Comparison of ENCODE assay signal across 8 cellular contexts in the genomic region with DNA sequence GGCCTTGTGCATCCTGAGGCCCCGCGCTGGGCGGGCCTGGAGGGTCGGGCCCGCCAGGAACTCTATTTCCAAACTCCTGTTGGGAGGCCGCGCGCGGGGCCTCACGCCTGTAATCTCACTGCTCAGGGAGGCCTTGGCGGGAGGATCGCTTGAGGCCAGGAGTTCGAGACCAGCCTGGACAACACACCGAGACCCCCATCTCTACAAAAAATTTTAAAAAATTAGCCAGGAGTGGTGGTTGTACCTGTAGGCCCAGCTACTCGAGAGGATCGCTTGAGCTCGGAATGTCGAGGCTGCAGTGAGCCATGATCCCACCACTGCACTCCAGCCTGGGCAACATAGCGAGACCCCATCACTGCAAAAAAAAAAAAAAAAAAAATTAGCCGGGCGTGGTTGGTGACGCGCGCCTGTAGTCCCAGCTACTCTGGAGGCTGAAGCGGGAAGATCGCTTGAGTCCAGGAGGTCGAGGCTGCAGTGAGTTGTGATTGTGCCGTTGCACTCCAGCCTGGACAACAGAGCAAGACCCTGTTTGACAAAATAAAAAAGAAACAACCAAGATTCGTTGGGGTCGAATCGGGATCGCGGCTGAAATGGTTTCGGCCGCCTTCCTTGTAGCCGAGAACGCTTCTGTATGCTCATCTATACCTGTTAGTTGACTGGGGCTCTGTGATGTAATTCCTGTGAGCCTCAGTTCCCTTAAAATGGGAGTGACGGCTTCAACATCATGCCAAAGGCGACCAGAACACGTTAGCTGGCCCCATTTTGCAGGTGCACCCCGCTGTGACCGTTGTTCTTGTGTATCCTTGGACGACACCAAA. TPM values are rescaled to one million over a fixed set of nuclear protein-coding genes. Genes with fewer than 3 reads are reported as not detected.
A peak's percentile ranks its signal among the peaks of the same experiment; 100 is the strongest.
DNase-seq lines count a peak whose midpoint lies in the region; ATAC-seq, FAIRE-seq and TF ChIP-seq lines count a peak whose summit lies in the region.

No MANE protein-coding gene starts in this region.

- peaks cover 41% of the 10 kb centered on the region for H3K4me1 ChIP-seq in A549
- peaks cover 33% of the 10 kb centered on the region for H3K4me1 ChIP-seq in HUES64 (ENCODE audit: insufficient read depth, low read length)
- peaks cover 72% of the 10 kb centered on the region for H3K4me1 ChIP-seq in mononuclear cell (ENCODE audit: insufficient read depth, low read length)

- TF ChIP-seq EP300 in A549 (IDR thresholded peaks at IDR 0.05), result no peak

- POLR2A ChIA-PET in A549 (lab: Yijun Ruan, JAX) (interaction anchor here (1.7 kb wide), 1 partner anchor 9 kb away, joined by 5 read pairs; no protein-coding TSS in a partner anchor), GM10248 (lab: Yijun Ruan, JAX) (interaction anchor here (0.7 kb wide), 1 partner anchor 109 kb away, joined by 3 read pairs; no protein-coding TSS in a partner anchor)

- no peak for TF ChIP-seq RAD21 in A549 (conservative IDR thresholded peaks at IDR 0.05 in 1 of 2, IDR thresholded peaks at IDR 0.05 in 1 of 2)

- DNase-seq in A549 (ENCODE audit: low read depth in 1 of 2, low spot score in 1 of 2) (no peak), bronchial epithelial cell (ENCODE audit: low read depth) (no peak), D721Med (ENCODE audit: insufficient read length, low spot score) (no peak), GM10248 (ENCODE audit: extremely low spot score) (no peak)

- TF ChIP-seq CTCF in A549 (IDR thresholded peaks at IDR 0.05) (no peak), bronchial epithelial cell (IDR thresholded peaks at IDR 0.05; ENCODE audit: insufficient read depth, low read length, severe bottlenecking) (no peak), D721Med (IDR thresholded peaks at IDR 0.05; ENCODE audit: insufficient read depth, missing control alignments) (no peak), GM10248 (IDR thresholded peaks at IDR 0.05; ENCODE audit: control extremely low read depth, extremely low read depth, low read depth, missing control alignments) (no peak)

- H3K9me3 ChIP-seq in A549 (no peaks in the 10 kb centered on the region), HUES64 (ENCODE audit: insufficient read depth, low read depth, low read length) (no peaks in the 10 kb centered on the region), mononuclear cell (ENCODE audit: low read depth, low read length) (no peaks in the 10 kb centered on the region)

- H3K36me3 ChIP-seq in HUES64 (ENCODE audit: insufficient read depth, low read length), result peaks cover 37% of the 10 kb centered on the region
- peaks cover 19% of the 10 kb centered on the region for H3K36me3 ChIP-seq in bronchial epithelial cell (ENCODE audit: control insufficient read depth, insufficient read depth, low read length)

- H3K27ac ChIP-seq in A549, result peak overlapping the region; percentile 97 to 99
- peak overlapping the region; percentile 95 for H3K27ac ChIP-seq in HUES64 (ENCODE audit: low read depth, low read length)

- H3K27me3 ChIP-seq in HUES64 (ENCODE audit: insufficient read depth, low read length), result no peaks in the 10 kb centered on the region
- H3K27me3 ChIP-seq in bronchial epithelial cell (ENCODE audit: control insufficient read depth, insufficient read depth, low read length), result no peaks in the 10 kb centered on the region
- no peaks in the 10 kb centered on the region for H3K27me3 ChIP-seq in mononuclear cell (ENCODE audit: insufficient read depth, low read length)

- TF ChIP-seq POLR2A in A549 (IDR thresholded peaks at IDR 0.05; ENCODE audit: low read length), result no peak

- H3K4me2 ChIP-seq in A549, result peak overlapping the region; percentile 87

- WGBS in A549 (ENCODE audit: missing lambda C conversion rate), result 21% methylated on average over 29 of the region's 43 CpGs
- WGBS in HUES64, result 45% methylated on average over 43 of the region's 43 CpGs

- CTCF ChIA-PET in A549 (lab: Yijun Ruan, JAX) (interaction anchor here (0.5 to 2.0 kb wide), 4 partner anchors 22 to 82 kb away, joined by 3 to 5 read pairs (median 3); no protein-coding TSS in a partner anchor), GM10248 (lab: Yijun Ruan, JAX) (interaction anchor here (1.0 to 5.3 kb wide), 6 partner anchors 17 to 153 kb away, joined by 3 to 37 read pairs (median 6); no protein-coding TSS in a partner anchor)

- FAIRE-seq in A549 (lab: Jason Lieb, UNC), result no peak
- FAIRE-seq in bronchial epithelial cell (lab: Jason Lieb, UNC), result no peak
- FAIRE-seq in D721Med (lab: Jason Lieb, UNC), result no peak

- H3K4me3 ChIP-seq in A549 (peak overlapping the region; percentile 98), HUES64 (ENCODE audit: low read length) (peak overlapping the region; percentile 77), bronchial epithelial cell (ENCODE audit: low read depth, low read length) (peak overlapping the region; percentile 78), mononuclear cell (ENCODE audit: low read length) (peak overlapping the region; percentile 45)

- peak overlapping the region; percentile 93 for H3K9ac ChIP-seq in HUES64 (ENCODE audit: low read depth, low read length)

- peak in 1 of 2 experiments; percentile 60; a peak in 3 of 6 replicates for ATAC-seq in A549
- ATAC-seq in HG03442 (IDR thresholded peaks at IDR 0.05; ENCODE audit: unreplicated experiment), result no peak
- no peak for ATAC-seq in GM21423 (IDR thresholded peaks at IDR 0.05; ENCODE audit: unreplicated experiment)

TF ChIP-seq in A549, 52 proteins besides CTCF, POLR2A, EP300 and RAD21:
- TF ChIP-seq KDM5A (IDR thresholded peaks at IDR 0.05) (no peak), KDM1A (IDR thresholded peaks at IDR 0.05; ENCODE audit: low read depth) (0 out of 2 replicates have a peak, but pooled peaks have one; percentile 9), GATA3 (IDR thresholded peaks at IDR 0.05; ENCODE audit: borderline replicate concordance) (no peak), PHF8 (IDR thresholded peaks at IDR 0.05; ENCODE audit: borderline replicate concordance, low read depth) (0 out of 2 replicates have a peak, but pooled peaks have one; percentile 63), ZFP36 (IDR thresholded peaks at IDR 0.05; ENCODE audit: borderline replicate concordance, partially characterized antibody) (no peak), JUN (IDR thresholded peaks at IDR 0.05) (0 out of 5 replicates have a peak, but pooled peaks of 1 of the 2 experiments have one; percentile 1)

RNA-seq across cellular contexts. Expression of a gene that starts 0.6 kb away (rescaled TPM):
- polyA plus RNA-seq in A549 (2011; rRNA removed) (11.9 and 13.5 TPM in 2 replicates), A549 (2017; fragmentation: RNase III; extraction: RNeasy Plus Mini Kit Qiagen cat#74134 plus additional on column Dnase treatment) (62.7 to 73.4 TPM (median 68.2 TPM) in 3 replicates)
- polyA plus RNA-seq in A549 (2012; cell fraction: cytosol; rRNA removed), result 36.3 and 39.7 TPM in 2 replicates
- polyA plus RNA-seq in A549 (2012; cell fraction: nucleus; rRNA removed), result 125 and 200 TPM in 2 replicates
- 9.3 and 20.9 TPM in 2 replicates for polyA minus RNA-seq in A549 (2011; rRNA and poly(A)+ RNA removed)
- 108 TPM for polyA plus RNA-seq in HUES64 (2013, experiment 1 of 2)
- polyA plus RNA-seq in HUES64 (2013, experiment 2 of 2), result 122 TPM
- total RNA-seq in bronchial epithelial cell (24.2 and 25.1 TPM in 2 replicates), mononuclear cell (68.1 TPM)

RNA-seq across cellular contexts. Expression of a gene that starts 1.1 kb away (rescaled TPM):
- 18.3 and 19.9 TPM in 2 replicates for polyA plus RNA-seq in A549 (2011; rRNA removed)
- 65.1 and 74.2 TPM in 2 replicates for polyA plus RNA-seq in A549 (2012; cell fraction: cytosol; rRNA removed)
- polyA plus RNA-seq in A549 (2012; cell fraction: nucleus; rRNA removed), result 85.3 and 87.9 TPM in 2 replicates
- 32.2 to 34.8 TPM (median 33.9 TPM) in 3 replicates for polyA plus RNA-seq in A549 (2017; fragmentation: RNase III; extraction: RNeasy Plus Mini Kit Qiagen cat#74134 plus additional on column Dnase treatment)
- 12.6 and 14.9 TPM in 2 replicates for polyA minus RNA-seq in A549 (2011; rRNA and poly(A)+ RNA removed)
- polyA plus RNA-seq in HUES64 (2013, experiment 1 of 2), result 93.8 TPM
- 88.1 TPM for polyA plus RNA-seq in HUES64 (2013, experiment 2 of 2)
- total RNA-seq in bronchial epithelial cell, result 49.3 and 59.8 TPM in 2 replicates
- total RNA-seq in mononuclear cell, result 25.3 TPM

RNA-seq across cellular contexts. Expression of a gene that starts 11.9 kb away (rescaled TPM):
- polyA plus RNA-seq in A549 (2011; rRNA removed) (2.8 and 3.0 TPM in 2 replicates), A549 (2017; fragmentation: RNase III; extraction: RNeasy Plus Mini Kit Qiagen cat#74134 plus additional on column Dnase treatment) (12.0 to 13.2 TPM (median 12.7 TPM) in 3 replicates)
- polyA plus RNA-seq in A549 (2012; cell fraction: cytosol; rRNA removed), result 13.4 and 19.5 TPM in 2 replicates
- 242 and 443 TPM in 2 replicates for polyA plus RNA-seq in A549 (2012; cell fraction: nucleus; rRNA removed)
- polyA minus RNA-seq in A549 (2011; rRNA and poly(A)+ RNA removed), result 0.45 and 0.63 TPM in 2 replicates
- polyA plus RNA-seq in HUES64 (2013, experiment 1 of 2), result 2.9 TPM
- 2.3 TPM for polyA plus RNA-seq in HUES64 (2013, experiment 2 of 2)
- total RNA-seq in bronchial epithelial cell (0.26 and 0.38 TPM in 2 replicates), mononuclear cell (1.3 TPM)

RNA-seq across cellular contexts. Expression of a gene that starts 19.0 kb away (rescaled TPM):
- polyA plus RNA-seq in A549 (2011; rRNA removed), result not detected in 2 replicates
- polyA plus RNA-seq in A549 (2012; cell fraction: cytosol; rRNA removed), result not detected in 2 replicates
- 0.22 TPM in 1 of 2 replicates, not detected in the other for polyA plus RNA-seq in A549 (2012; cell fraction: nucleus; rRNA removed)
- 0.16 to 0.41 TPM (median 0.32 TPM) in 3 replicates for polyA plus RNA-seq in A549 (2017; fragmentation: RNase III; extraction: RNeasy Plus Mini Kit Qiagen cat#74134 plus additional on column Dnase treatment)
- not detected in 2 replicates for polyA minus RNA-seq in A549 (2011; rRNA and poly(A)+ RNA removed)
- 0.30 TPM for polyA plus RNA-seq in HUES64 (2013, experiment 1 of 2)
- not detected for polyA plus RNA-seq in HUES64 (2013, experiment 2 of 2)
- total RNA-seq in bronchial epithelial cell, result not detected in 2 replicates
- not detected for total RNA-seq in mononuclear cell

RNA-seq across cellular contexts. Expression of a gene that starts 44.7 kb away (rescaled TPM):
- polyA plus RNA-seq in A549 (2011; rRNA removed), result not detected in 2 replicates
- not detected in 2 replicates for polyA plus RNA-seq in A549 (2012; cell fraction: cytosol; rRNA removed)
- not detected in 2 replicates for polyA plus RNA-seq in A549 (2012; cell fraction: nucleus; rRNA removed)
- polyA plus RNA-seq in A549 (2017; fragmentation: RNase III; extraction: RNeasy Plus Mini Kit Qiagen cat#74134 plus additional on column Dnase treatment), result not detected in 3 replicates
- not detected in 2 replicates for polyA minus RNA-seq in A549 (2011; rRNA and poly(A)+ RNA removed)
- not detected for polyA plus RNA-seq in HUES64 (2013, experiment 1 of 2)
- not detected for polyA plus RNA-seq in HUES64 (2013, experiment 2 of 2)
- total RNA-seq in bronchial epithelial cell, result not detected in 2 replicates
- 0.52 TPM for total RNA-seq in mononuclear cell

Comparison
In these comparisons a context has a peak if more than half of its experiments do, and no peak if none do; other contexts are left out.
1. H3K4me3 ChIP-seq: peak in every context shown above with its lines; median percentile 98 in A549; 78 in bronchial epithelial cell; 77 in HUES64; 45 in mononuclear cell.